1 cellular context compared by ENCODE assay signal in genomic region chr19:46600393-46601317, GRCh38.
A peak's percentile ranks its signal among the peaks of the same experiment; 100 is the strongest.
TF ChIP-seq lines count a peak whose summit lies in the region.

No MANE protein-coding gene starts in this region.

TF ChIP-seq in HepG2, 621 proteins besides CTCF, POLR2A, EP300 and RAD21 (continued from another document and continues in another):
- TF ChIP-seq, protein P1, sequence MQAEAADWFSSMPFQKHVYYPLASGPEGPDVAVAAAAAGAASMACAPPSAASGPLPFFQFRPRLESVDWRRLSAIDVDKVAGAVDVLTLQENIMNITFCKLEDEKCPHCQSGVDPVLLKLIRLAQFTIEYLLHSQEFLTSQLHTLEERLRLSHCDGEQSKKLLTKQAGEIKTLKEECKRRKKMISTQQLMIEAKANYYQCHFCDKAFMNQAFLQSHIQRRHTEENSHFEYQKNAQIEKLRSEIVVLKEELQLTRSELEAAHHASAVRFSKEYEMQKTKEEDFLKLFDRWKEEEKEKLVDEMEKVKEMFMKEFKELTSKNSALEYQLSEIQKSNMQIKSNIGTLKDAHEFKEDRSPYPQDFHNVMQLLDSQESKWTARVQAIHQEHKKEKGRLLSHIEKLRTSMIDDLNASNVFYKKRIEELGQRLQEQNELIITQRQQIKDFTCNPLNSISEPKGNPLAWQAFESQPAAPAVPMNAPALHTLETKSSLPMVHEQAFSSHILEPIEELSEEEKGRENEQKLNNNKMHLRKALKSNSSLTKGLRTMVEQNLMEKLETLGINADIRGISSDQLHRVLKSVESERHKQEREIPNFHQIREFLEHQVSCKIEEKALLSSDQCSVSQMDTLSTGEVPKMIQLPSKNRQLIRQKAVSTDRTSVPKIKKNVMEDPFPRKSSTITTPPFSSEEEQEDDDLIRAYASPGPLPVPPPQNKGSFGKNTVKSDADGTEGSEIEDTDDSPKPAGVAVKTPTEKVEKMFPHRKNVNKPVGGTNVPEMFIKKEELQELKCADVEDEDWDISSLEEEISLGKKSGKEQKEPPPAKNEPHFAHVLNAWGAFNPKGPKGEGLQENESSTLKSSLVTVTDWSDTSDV (CRISPR knock-in tag; IDR thresholded peaks at IDR 0.05): no peak; the same call in 1 of the 2 replicates
- TF ChIP-seq FOXK1 (CRISPR knock-in tag; IDR thresholded peaks at IDR 0.05; ENCODE audit: borderline replicate concordance, low read depth): peak; percentile 93
- no peak for TF ChIP-seq HMGA1 (CRISPR knock-in tag; conservative IDR thresholded peaks at IDR 0.05)
- no peak; the same call in 1 of the 2 replicates for TF ChIP-seq SAFB2 (CRISPR knock-in tag; IDR thresholded peaks at IDR 0.05; ENCODE audit: borderline replicate concordance, low read depth)
- no peak for TF ChIP-seq ZNF737 (CRISPR knock-in tag; IDR thresholded peaks at IDR 0.05; ENCODE audit: borderline replicate concordance)
- TF ChIP-seq, protein P2, sequence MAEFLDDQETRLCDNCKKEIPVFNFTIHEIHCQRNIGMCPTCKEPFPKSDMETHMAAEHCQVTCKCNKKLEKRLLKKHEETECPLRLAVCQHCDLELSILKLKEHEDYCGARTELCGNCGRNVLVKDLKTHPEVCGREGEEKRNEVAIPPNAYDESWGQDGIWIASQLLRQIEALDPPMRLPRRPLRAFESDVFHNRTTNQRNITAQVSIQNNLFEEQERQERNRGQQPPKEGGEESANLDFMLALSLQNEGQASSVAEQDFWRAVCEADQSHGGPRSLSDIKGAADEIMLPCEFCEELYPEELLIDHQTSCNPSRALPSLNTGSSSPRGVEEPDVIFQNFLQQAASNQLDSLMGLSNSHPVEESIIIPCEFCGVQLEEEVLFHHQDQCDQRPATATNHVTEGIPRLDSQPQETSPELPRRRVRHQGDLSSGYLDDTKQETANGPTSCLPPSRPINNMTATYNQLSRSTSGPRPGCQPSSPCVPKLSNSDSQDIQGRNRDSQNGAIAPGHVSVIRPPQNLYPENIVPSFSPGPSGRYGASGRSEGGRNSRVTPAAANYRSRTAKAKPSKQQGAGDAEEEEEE (CRISPR knock-in tag; IDR thresholded peaks at IDR 0.05; ENCODE audit: borderline replicate concordance): no peak
- no peak for TF ChIP-seq DMTF1 (CRISPR knock-in tag; IDR thresholded peaks at IDR 0.05)
- TF ChIP-seq ZNF574 (CRISPR knock-in tag; IDR thresholded peaks at IDR 0.05): peak; percentile 71
- no peak for TF ChIP-seq SUZ12 (IDR thresholded peaks at IDR 0.05; ENCODE audit: low read depth, low read length)
- no peak for TF ChIP-seq ZNF652 (CRISPR knock-in tag; IDR thresholded peaks at IDR 0.05; ENCODE audit: borderline replicate concordance, low read depth)
- TF ChIP-seq, protein P3, sequence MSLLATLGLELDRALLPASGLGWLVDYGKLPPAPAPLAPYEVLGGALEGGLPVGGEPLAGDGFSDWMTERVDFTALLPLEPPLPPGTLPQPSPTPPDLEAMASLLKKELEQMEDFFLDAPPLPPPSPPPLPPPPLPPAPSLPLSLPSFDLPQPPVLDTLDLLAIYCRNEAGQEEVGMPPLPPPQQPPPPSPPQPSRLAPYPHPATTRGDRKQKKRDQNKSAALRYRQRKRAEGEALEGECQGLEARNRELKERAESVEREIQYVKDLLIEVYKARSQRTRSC (CRISPR knock-in tag; IDR thresholded peaks at IDR 0.05; ENCODE audit: low read depth): no peak
- TF ChIP-seq ATAD3A (CRISPR knock-in tag; IDR thresholded peaks at IDR 0.05): peak; percentile 80; the same call in 1 of the 2 replicates
- peak; percentile 23; the same call in 1 of the 2 replicates for TF ChIP-seq RFX3 (CRISPR knock-in tag; IDR thresholded peaks at IDR 0.05)
- TF ChIP-seq SP1 (IDR thresholded peaks at IDR 0.05): no peak
- TF ChIP-seq SP1 (CRISPR knock-in tag; IDR thresholded peaks at IDR 0.05): peak; percentile 97
- TF ChIP-seq ZUFSP (CRISPR knock-in tag; IDR thresholded peaks at IDR 0.05; ENCODE audit: borderline replicate concordance): no peak
- TF ChIP-seq HNRNPK (IDR thresholded peaks at IDR 0.05; ENCODE audit: low read depth, low read length, poor library complexity, severe bottlenecking): peak; percentile 27
- peak; percentile 87; the same call in 1 of the 2 replicates for TF ChIP-seq FOXC1 (CRISPR knock-in tag; IDR thresholded peaks at IDR 0.05; ENCODE audit: borderline replicate concordance)
- peak; percentile 64 for TF ChIP-seq SALL1 (CRISPR knock-in tag; IDR thresholded peaks at IDR 0.05)
- 0 out of 2 replicates have a peak, but pooled peaks have one; percentile 10 for TF ChIP-seq NFAT5 (CRISPR knock-in tag; IDR thresholded peaks at IDR 0.05)
- no peak for TF ChIP-seq NPAS2 (CRISPR knock-in tag; IDR thresholded peaks at IDR 0.05; ENCODE audit: borderline replicate concordance)
- peak; percentile 78; the same call in 1 of the 2 replicates for TF ChIP-seq MEIS1 (CRISPR knock-in tag; IDR thresholded peaks at IDR 0.05; ENCODE audit: borderline replicate concordance)
- no peak for TF ChIP-seq ZNF468 (CRISPR knock-in tag; IDR thresholded peaks at IDR 0.05)
- peak in 1 of 2 experiments; percentile 44; a peak in 1 of 4 replicates for TF ChIP-seq ATF4 (CRISPR knock-in tag; IDR thresholded peaks at IDR 0.05)
- no peak for TF ChIP-seq ZNF614 (CRISPR knock-in tag; IDR thresholded peaks at IDR 0.05; ENCODE audit: borderline replicate concordance)
- TF ChIP-seq ZNF180 (CRISPR knock-in tag; IDR thresholded peaks at IDR 0.05; ENCODE audit: borderline replicate concordance, low read depth): no peak
- TF ChIP-seq KDM3A (CRISPR knock-in tag; IDR thresholded peaks at IDR 0.05; ENCODE audit: low read depth): peak; percentile 93
- peak; percentile 47; the same call in 1 of the 2 replicates for TF ChIP-seq HIVEP1 (CRISPR knock-in tag; IDR thresholded peaks at IDR 0.05)
- peak; percentile 88 for TF ChIP-seq CCAR2 (optimal IDR thresholded peaks at IDR 0.05; ENCODE audit: low read depth, low read length)
- no peak for TF ChIP-seq ARID3A (IDR thresholded peaks at IDR 0.05; ENCODE audit: low read depth, low read length)
- peak; percentile 89; the same call in 1 of the 2 replicates for TF ChIP-seq YEATS4 (CRISPR knock-in tag; IDR thresholded peaks at IDR 0.05; ENCODE audit: borderline replicate concordance)
